In the genomic region with DNA sequence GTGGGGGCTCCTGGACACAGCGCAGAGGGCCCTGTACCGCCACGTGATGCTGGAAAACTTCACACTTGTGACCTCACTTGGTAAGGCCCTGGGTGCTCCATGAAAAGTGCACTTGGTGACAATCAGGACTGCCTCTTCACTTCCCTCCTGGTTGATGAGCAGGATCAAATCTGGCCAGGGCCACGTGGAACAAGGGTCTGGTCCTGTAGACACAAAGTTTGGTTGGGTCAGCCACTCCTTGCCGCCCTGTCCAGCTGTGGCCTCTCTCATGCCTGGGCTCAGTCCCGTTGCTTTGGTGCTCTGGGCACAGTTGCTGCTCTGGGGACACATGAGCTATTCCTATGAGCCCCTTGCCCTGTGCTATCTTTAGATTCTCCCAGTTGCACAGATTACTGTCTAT, we compare ENCODE assay signal across 18 cellular contexts. TPM values are rescaled to one million over a fixed set of nuclear protein-coding genes. Genes with fewer than 3 reads are reported as not detected.
DNase-seq lines count a peak whose midpoint lies in the region; ATAC-seq and TF ChIP-seq lines count a peak whose summit lies in the region.
"Had no signal": no experiment of that assay in that cellular context is flagged by ENCODE, and none has a peak within 500 bp of the region (broad histone marks: within the 10 kb centered on the region; RNA-seq: fewer than 3 reads in every experiment).

No MANE protein-coding gene starts in this region.

- no peaks in the 10 kb centered on the region for H3K4me1 ChIP-seq in hepatocyte (ENCODE audit: insufficient read depth)
- H3K4me1 ChIP-seq: BE2C had no signal

- H3K79me2 ChIP-seq in hepatocyte, result no peaks in the 10 kb centered on the region

- CTCF ChIA-PET in CD4-positive, alpha-beta T cell (lab: Charles Lee), result no interaction called here

- intact Hi-C loops in activated CD4-positive, alpha-beta T cell treated with anti-CD3 and anti-CD28 coated beads, Interleukin-2, amount 10 ng/mL, durations not matched to agents 24 days and 14 days (cut with micrococcal nuclease), result no loop called here
- intact Hi-C loops in CD4-positive, alpha-beta T cell (cut with DNase I, micrococcal nuclease), result loop anchor here in 1 of 2 experiments (5.0 kb wide), 1 partner anchor 146 kb away; a partner anchor contains a TSS
- intact Hi-C loops in activated T-helper 1 cell treated with anti-CD3 and anti-CD28 coated beads, Interleukin-12 subunit alpha, Interleukin-12 subunit beta, Interleukin-2, Interleukin-4 antibody, amounts not matched to agents 30 ng/mL and 10 ng/mL and 1 ng/mL, durations not matched to agents 14 hours and 24 hours and 36 hours (cut with micrococcal nuclease), result no loop called here

- peaks cover 6% of the 10 kb centered on the region for H3K27me3 Mint-ChIP-seq in activated CD4-positive, alpha-beta T cell treated with anti-CD3 and anti-CD28 coated beads, Interleukin-2, amount 10 ng/mL, durations not matched to agents 24 days and 14 days
- H3K27me3 Mint-ChIP-seq in CD4-positive, alpha-beta T cell, result peaks cover 14% of the 10 kb centered on the region
- peaks cover 7% of the 10 kb centered on the region for H3K27me3 Mint-ChIP-seq in activated T-helper 1 cell treated with anti-CD3 and anti-CD28 coated beads, Interleukin-12 subunit alpha, Interleukin-12 subunit beta, Interleukin-2, Interleukin-4 antibody, amounts not matched to agents 30 ng/mL and 10 ng/mL and 1 ng/mL, durations not matched to agents 14 hours and 24 hours and 36 hours (ENCODE audit: insufficient read depth)
- peaks cover 9% of the 10 kb centered on the region for H3K27me3 Mint-ChIP-seq in nephron (ENCODE audit: low read depth)

- DNase-seq in activated CD4-positive, alpha-beta T cell treated with anti-CD3 and anti-CD28 coated beads, Interleukin-2, amount 10 ng/mL, durations not matched to agents 24 days and 14 days, result peak; percentile 59
- DNase-seq in activated CD4-positive, alpha-beta T cell treated with anti-CD3 and anti-CD28 coated beads for 48 hours, result no peak
- no peak for DNase-seq in CD4-positive, alpha-beta T cell
- no peak for DNase-seq in activated T-helper 1 cell treated with anti-CD3 and anti-CD28 coated beads, Interleukin-12 subunit alpha, Interleukin-12 subunit beta, Interleukin-2, Interleukin-4 antibody, amounts not matched to agents 30 ng/mL and 10 ng/mL and 1 ng/mL, durations not matched to agents 14 hours and 24 hours and 36 hours (ENCODE audit: low spot score)
- no peak for DNase-seq in anterior cingulate cortex (lab: John Stamatoyannopoulos, UW)
- DNase-seq in hepatocyte (ENCODE audit: low spot score), result no peak
- DNase-seq: BE2C, KG1, NCI-H1436, NCI-H2029 treated with DMSO at 0.1 percent for 48 hours, NCI-H2171 treated with DMSO at 0.1 percent for 48 hours, NCI-H446 treated with DMSO at 0.1 percent for 48 hours, NCI-H774, PC-3 had no signal

- POLR2A ChIA-PET in CD4-positive, alpha-beta T cell (lab: Charles Lee), result interaction anchor here (1.1 kb wide), 1 partner anchor 14 kb away, joined by 3 read pairs; a partner anchor contains a TSS

- peaks cover 21% of the 10 kb centered on the region for H3K4me1 Mint-ChIP-seq in activated CD4-positive, alpha-beta T cell treated with anti-CD3 and anti-CD28 coated beads, Interleukin-2, amount 10 ng/mL, durations not matched to agents 24 days and 14 days
- peaks cover 21% of the 10 kb centered on the region for H3K4me1 Mint-ChIP-seq in CD4-positive, alpha-beta T cell (ENCODE audit: low read depth)
- peaks cover 18% of the 10 kb centered on the region for H3K4me1 Mint-ChIP-seq in activated T-helper 1 cell treated with anti-CD3 and anti-CD28 coated beads, Interleukin-12 subunit alpha, Interleukin-12 subunit beta, Interleukin-2, Interleukin-4 antibody, amounts not matched to agents 30 ng/mL and 10 ng/mL and 1 ng/mL, durations not matched to agents 14 hours and 24 hours and 36 hours (ENCODE audit: low read depth)
- peaks cover 30% of the 10 kb centered on the region for H3K4me1 Mint-ChIP-seq in nephron

- 94% methylated on average over 6 of the region's 6 CpGs for WGBS in hepatocyte (ENCODE audit: low lambda C conversion rate, missing lambda C conversion rate)

- peaks cover 28% of the 10 kb centered on the region for H3K36me3 Mint-ChIP-seq in activated CD4-positive, alpha-beta T cell treated with anti-CD3 and anti-CD28 coated beads, Interleukin-2, amount 10 ng/mL, durations not matched to agents 24 days and 14 days (ENCODE audit: low read depth)
- H3K36me3 Mint-ChIP-seq in CD4-positive, alpha-beta T cell (ENCODE audit: low read depth), result peaks cover 35% of the 10 kb centered on the region
- H3K36me3 Mint-ChIP-seq in activated T-helper 1 cell treated with anti-CD3 and anti-CD28 coated beads, Interleukin-12 subunit alpha, Interleukin-12 subunit beta, Interleukin-2, Interleukin-4 antibody, amounts not matched to agents 30 ng/mL and 10 ng/mL and 1 ng/mL, durations not matched to agents 14 hours and 24 hours and 36 hours (ENCODE audit: low read depth), result peaks cover 15% of the 10 kb centered on the region
- H3K36me3 Mint-ChIP-seq in nephron (ENCODE audit: low read depth), result peaks cover 10% of the 10 kb centered on the region

- H3K27ac Mint-ChIP-seq in activated CD4-positive, alpha-beta T cell treated with anti-CD3 and anti-CD28 coated beads, Interleukin-2, amount 10 ng/mL, durations not matched to agents 24 days and 14 days, result no peak overlapping the region
- no peak overlapping the region for H3K27ac Mint-ChIP-seq in CD4-positive, alpha-beta T cell
- H3K27ac Mint-ChIP-seq in activated T-helper 1 cell treated with anti-CD3 and anti-CD28 coated beads, Interleukin-12 subunit alpha, Interleukin-12 subunit beta, Interleukin-2, Interleukin-4 antibody, amounts not matched to agents 30 ng/mL and 10 ng/mL and 1 ng/mL, durations not matched to agents 14 hours and 24 hours and 36 hours, result no peak overlapping the region
- no peak overlapping the region for H3K27ac Mint-ChIP-seq in nephron
- H3K27ac Mint-ChIP-seq: GM23338 had no signal

- no peak overlapping the region for H3K4me3 ChIP-seq in hepatocyte
- H3K4me3 ChIP-seq: GM23338 had no signal

- no peak for ATAC-seq in CD4-positive, alpha-beta T cell (ENCODE audit: poor library complexity)
- ATAC-seq in HG02588 (IDR thresholded peaks at IDR 0.05; ENCODE audit: unreplicated experiment), result no peak
- ATAC-seq: GM23338, PC-3 had no signal

- H3K4me2 ChIP-seq in hepatocyte, result no peak overlapping the region
- H3K4me2 ChIP-seq: GM23338 had no signal

- no peaks in the 10 kb centered on the region for H3K36me3 ChIP-seq in hepatocyte (replicated peaks; ENCODE audit: insufficient read depth, low read depth)

- TF ChIP-seq CTCF in CD4-positive, alpha-beta T cell (IDR thresholded peaks at IDR 0.05), result no peak
- TF ChIP-seq CTCF in nephron (IDR thresholded peaks at IDR 0.05; ENCODE audit: unreplicated experiment in 3 of 3), result no peak
- TF ChIP-seq CTCF in hepatocyte (IDR thresholded peaks at IDR 0.05; ENCODE audit: poor library complexity), result no peak

- H3K9me3 Mint-ChIP-seq in activated CD4-positive, alpha-beta T cell treated with anti-CD3 and anti-CD28 coated beads, Interleukin-2, amount 10 ng/mL, durations not matched to agents 24 days and 14 days, result peaks cover 9% of the 10 kb centered on the region
- H3K9me3 Mint-ChIP-seq in CD4-positive, alpha-beta T cell, result peaks cover 2% of the 10 kb centered on the region
- H3K9me3 Mint-ChIP-seq in activated T-helper 1 cell treated with anti-CD3 and anti-CD28 coated beads, Interleukin-12 subunit alpha, Interleukin-12 subunit beta, Interleukin-2, Interleukin-4 antibody, amounts not matched to agents 30 ng/mL and 10 ng/mL and 1 ng/mL, durations not matched to agents 14 hours and 24 hours and 36 hours, result peaks cover 10% of the 10 kb centered on the region
- H3K9me3 Mint-ChIP-seq in nephron, result peaks cover 5% of the 10 kb centered on the region

- H2AFZ ChIP-seq in hepatocyte, result no peak overlapping the region
- H2AFZ ChIP-seq: GM23338 had no signal

- no peaks in the 10 kb centered on the region for H4K20me1 ChIP-seq in hepatocyte (ENCODE audit: insufficient read depth, poor library complexity, severe bottlenecking)

- peak overlapping the region; percentile 19 for H3K4me3 Mint-ChIP-seq in activated CD4-positive, alpha-beta T cell treated with anti-CD3 and anti-CD28 coated beads, Interleukin-2, amount 10 ng/mL, durations not matched to agents 24 days and 14 days
- H3K4me3 Mint-ChIP-seq in CD4-positive, alpha-beta T cell, result peak overlapping the region; percentile 80
- peak overlapping the region; percentile 45 for H3K4me3 Mint-ChIP-seq in activated T-helper 1 cell treated with anti-CD3 and anti-CD28 coated beads, Interleukin-12 subunit alpha, Interleukin-12 subunit beta, Interleukin-2, Interleukin-4 antibody, amounts not matched to agents 30 ng/mL and 10 ng/mL and 1 ng/mL, durations not matched to agents 14 hours and 24 hours and 36 hours
- H3K4me3 Mint-ChIP-seq in nephron, result peak overlapping the region; percentile 59 to 82 (median 74)
- H3K4me3 Mint-ChIP-seq: GM23338 had no signal

- H3K9me3 ChIP-seq in CD4-positive, alpha-beta T cell (ENCODE audit: control insufficient read depth, low read length), result peaks cover 6% of the 10 kb centered on the region
- H3K9me3 ChIP-seq in hepatocyte (ENCODE audit: low read depth), result no peaks in the 10 kb centered on the region
- H3K9me3 ChIP-seq: BE2C had no signal

- no peaks in the 10 kb centered on the region for H3K9me2 ChIP-seq in hepatocyte (replicated peaks; ENCODE audit: insufficient read depth)

- H3K27me3 ChIP-seq in CD4-positive, alpha-beta T cell (ENCODE audit: control insufficient read depth, insufficient read depth, low read length), result peaks cover 4% of the 10 kb centered on the region
- no peaks in the 10 kb centered on the region for H3K27me3 ChIP-seq in hepatocyte
- H3K27me3 ChIP-seq: BE2C had no signal

- H3K27ac ChIP-seq in CD4-positive, alpha-beta T cell (ENCODE audit: low read depth, low read length), result no peak overlapping the region
- no peak overlapping the region for H3K27ac ChIP-seq in hepatocyte
- H3K27ac ChIP-seq: 22Rv1 had no signal

RNA-seq across cellular contexts. Expression of a gene that starts 2.3 kb away (rescaled TPM):
- 14.4 and 15.2 TPM in 2 replicates for total RNA-seq in activated CD4-positive, alpha-beta T cell treated with anti-CD3 and anti-CD28 coated beads, Interleukin-2, amount 10 ng/mL, durations not matched to agents 24 days and 14 days
- 1 to 10 TPM; 6.3 to 7.6 TPM for total RNA-seq in CD4-positive, alpha-beta T cell
- 14.3 and 15.1 TPM in 2 replicates for total RNA-seq in activated T-helper 1 cell treated with anti-CD3 and anti-CD28 coated beads, Interleukin-12 subunit alpha, Interleukin-12 subunit beta, Interleukin-2, Interleukin-4 antibody, amounts not matched to agents 30 ng/mL and 10 ng/mL and 1 ng/mL, durations not matched to agents 14 hours and 24 hours and 36 hours
- total RNA-seq in hepatocyte, result 5.8 and 7.0 TPM in 2 replicates
- 1.9 and 2.4 TPM in 2 replicates for polyA plus RNA-seq in hepatocyte

RNA-seq across cellular contexts. Expression of a gene that starts 13.1 kb away (rescaled TPM):
- 13.6 and 14.7 TPM in 2 replicates for total RNA-seq in activated CD4-positive, alpha-beta T cell treated with anti-CD3 and anti-CD28 coated beads, Interleukin-2, amount 10 ng/mL, durations not matched to agents 24 days and 14 days
- total RNA-seq in CD4-positive, alpha-beta T cell, result 10 to 100 TPM; 24.3 to 25.2 TPM
- 12.8 and 15.5 TPM in 2 replicates for total RNA-seq in activated T-helper 1 cell treated with anti-CD3 and anti-CD28 coated beads, Interleukin-12 subunit alpha, Interleukin-12 subunit beta, Interleukin-2, Interleukin-4 antibody, amounts not matched to agents 30 ng/mL and 10 ng/mL and 1 ng/mL, durations not matched to agents 14 hours and 24 hours and 36 hours
- 8.7 and 13.1 TPM in 2 replicates for total RNA-seq in hepatocyte
- 9.1 and 9.3 TPM in 2 replicates for polyA plus RNA-seq in hepatocyte

RNA-seq across cellular contexts. Expression of a gene that starts 13.8 kb away (rescaled TPM):
- 3.6 and 3.8 TPM in 2 replicates for total RNA-seq in activated CD4-positive, alpha-beta T cell treated with anti-CD3 and anti-CD28 coated beads, Interleukin-2, amount 10 ng/mL, durations not matched to agents 24 days and 14 days
- 1 to 10 TPM; 1.0 to 1.4 TPM for total RNA-seq in CD4-positive, alpha-beta T cell
- 3.4 and 3.5 TPM in 2 replicates for total RNA-seq in activated T-helper 1 cell treated with anti-CD3 and anti-CD28 coated beads, Interleukin-12 subunit alpha, Interleukin-12 subunit beta, Interleukin-2, Interleukin-4 antibody, amounts not matched to agents 30 ng/mL and 10 ng/mL and 1 ng/mL, durations not matched to agents 14 hours and 24 hours and 36 hours
- 1.0 and 1.5 TPM in 2 replicates for total RNA-seq in hepatocyte
- 0.35 and 0.95 TPM in 2 replicates for polyA plus RNA-seq in hepatocyte
- total RNA-seq: PC-3 had no signal

RNA-seq across cellular contexts. Expression of a gene that starts 22.4 kb away (rescaled TPM):
- total RNA-seq in activated CD4-positive, alpha-beta T cell treated with anti-CD3 and anti-CD28 coated beads, Interleukin-2, amount 10 ng/mL, durations not matched to agents 24 days and 14 days, result 6.3 and 6.8 TPM in 2 replicates
- 10 to 100 TPM; 13.6 to 14.6 TPM for total RNA-seq in CD4-positive, alpha-beta T cell
- 6.6 and 6.7 TPM in 2 replicates for total RNA-seq in activated T-helper 1 cell treated with anti-CD3 and anti-CD28 coated beads, Interleukin-12 subunit alpha, Interleukin-12 subunit beta, Interleukin-2, Interleukin-4 antibody, amounts not matched to agents 30 ng/mL and 10 ng/mL and 1 ng/mL, durations not matched to agents 14 hours and 24 hours and 36 hours
- total RNA-seq in hepatocyte, result 11.2 and 20.5 TPM in 2 replicates
- 13.8 and 20.7 TPM in 2 replicates for polyA plus RNA-seq in hepatocyte

RNA-seq across cellular contexts. Expression of a gene that starts 45.3 kb away (rescaled TPM):
- total RNA-seq in activated CD4-positive, alpha-beta T cell treated with anti-CD3 and anti-CD28 coated beads, Interleukin-2, amount 10 ng/mL, durations not matched to agents 24 days and 14 days, result 17.4 and 17.7 TPM in 2 replicates
- total RNA-seq in CD4-positive, alpha-beta T cell, result 1 to 10 TPM; 1.7 to 1.8 TPM
- total RNA-seq in activated T-helper 1 cell treated with anti-CD3 and anti-CD28 coated beads, Interleukin-12 subunit alpha, Interleukin-12 subunit beta, Interleukin-2, Interleukin-4 antibody, amounts not matched to agents 30 ng/mL and 10 ng/mL and 1 ng/mL, durations not matched to agents 14 hours and 24 hours and 36 hours, result 17.8 and 20.6 TPM in 2 replicates
- 4.5 and 5.5 TPM in 2 replicates for total RNA-seq in hepatocyte
- polyA plus RNA-seq in hepatocyte, result 4.5 and 7.9 TPM in 2 replicates

Comparison
In these comparisons a context has a peak if more than half of its experiments do, and no peak if none do; other contexts are left out.
1. H3K4me3 Mint-ChIP-seq: peak in every context shown above with its lines; median percentile 80 in CD4-positive, alpha-beta T cell; 74 in nephron; 45 in activated T-helper 1 cell treated with anti-CD3 and anti-CD28 coated beads, Interleukin-12 subunit alpha, Interleukin-12 subunit beta, Interleukin-2, Interleukin-4 antibody, amounts not matched to agents 30 ng/mL and 10 ng/mL and 1 ng/mL, durations not matched to agents 14 hours and 24 hours and 36 hours; 19 in activated CD4-positive, alpha-beta T cell treated with anti-CD3 and anti-CD28 coated beads, Interleukin-2, amount 10 ng/mL, durations not matched to agents 24 days and 14 days.